In the genomic region with DNA sequence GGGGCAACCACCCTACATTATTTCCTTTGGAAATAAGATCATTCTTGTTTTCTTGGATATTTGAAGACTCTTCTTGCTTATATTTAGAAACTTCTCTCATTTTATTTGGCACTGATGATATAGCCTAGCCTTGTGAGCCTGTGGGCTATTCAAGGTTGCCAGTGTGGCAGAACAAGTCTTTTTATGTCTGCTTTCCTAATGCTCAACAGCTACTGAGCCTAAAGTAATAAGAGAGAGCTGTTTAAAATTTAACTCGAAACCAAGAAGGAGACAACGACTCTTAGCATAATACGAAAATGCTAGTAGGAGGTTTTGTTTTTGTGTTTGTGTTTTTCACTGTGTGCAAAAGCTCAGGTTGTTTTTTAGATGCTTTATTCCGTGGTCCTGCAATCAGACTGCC, we compare ENCODE assay signal across 11 cellular contexts.
"Had no signal": no experiment of that assay in that cellular context is flagged by ENCODE, and none has a peak within 500 bp of the region (broad histone marks: within the 10 kb centered on the region; RNA-seq: fewer than 3 reads in every experiment).

No MANE protein-coding gene starts in this region.

- FAIRE-seq: TTC549 had no signal

- DNase-seq: activated CD4-positive, alpha-beta memory T cell treated with anti-CD3 and anti-CD28 coated beads for 36 hours; activated naive CD8-positive, alpha-beta T cell treated with anti-CD3 and anti-CD28 coated beads for 36 hours; activated T-cell treated with anti-CD3 and anti-CD28 coated beads for 4 hours; amygdala; foreskin fibroblast; left ventricle myocardium superior; natural killer cell; posterior cingulate gyrus; retina; stimulated activated naive B cell treated with anti-CD40 and anti-IgM and Interleukin-4, amounts not matched to agents 10 μg/mL and 1 μg/mL and 100 μg/mL, for 72 hours had no signal

- ATAC-seq: left ventricle myocardium superior; natural killer cell; stimulated activated naive B cell treated with anti-CD40 and anti-IgM and Interleukin-4, amounts not matched to agents 10 μg/mL and 1 μg/mL and 100 μg/mL, for 72 hours had no signal
